In genomic region chr3:54116129-54116528, GRCh38 we compare ENCODE assay signal across 4 cellular contexts. TPM values are rescaled to one million over a fixed set of nuclear protein-coding genes. Genes with fewer than 3 reads are reported as not detected.
"Had no signal": no experiment of that assay in that cellular context is flagged by ENCODE, and none has a peak within 500 bp of the region (broad histone marks: within the 10 kb centered on the region; RNA-seq: fewer than 3 reads in every experiment).

No MANE protein-coding gene starts in this region.

RNA-seq across cellular contexts. Expression of gene CACNA2D3, which starts 6.2 kb away (rescaled TPM):
- total RNA-seq: OCI-LY7, PC-3, SJSA1, SK-MEL-5 had no signal
